In the genomic region with DNA sequence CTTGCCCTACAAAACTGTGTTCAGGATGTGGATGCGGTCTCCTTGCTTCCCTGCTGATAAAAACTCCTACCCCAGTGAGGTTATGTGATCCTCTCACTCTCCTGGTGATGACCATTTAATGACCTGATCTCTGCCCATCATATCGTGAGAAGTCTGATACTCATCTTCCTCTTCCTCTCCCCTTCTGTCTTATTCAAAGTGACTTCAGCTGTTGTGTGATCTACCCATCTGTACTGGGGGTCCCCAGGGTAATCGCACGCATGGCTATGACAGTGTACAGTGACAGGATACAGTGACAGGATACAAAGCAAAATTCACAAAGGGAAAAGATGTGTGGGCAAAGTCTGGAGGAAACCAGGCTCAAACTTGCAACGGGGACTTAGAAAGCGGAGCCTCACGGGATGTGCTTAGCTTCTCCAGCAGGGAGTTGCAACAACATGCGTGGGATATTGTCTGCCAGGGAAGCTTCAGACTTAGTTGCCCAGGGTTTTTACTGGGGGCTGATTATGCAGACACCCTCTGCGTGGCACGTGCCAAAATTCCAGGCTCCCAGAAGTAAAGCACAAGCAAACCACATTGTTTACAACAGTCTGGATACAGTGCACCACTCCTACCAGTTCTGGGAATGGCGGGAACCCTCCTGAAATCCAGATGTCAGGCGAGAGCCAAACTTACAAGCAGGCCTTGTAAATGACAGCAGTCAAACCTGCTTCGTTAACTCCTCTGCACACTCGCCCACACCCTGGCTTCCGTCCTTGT, we compare ENCODE assay signal across 2 cellular contexts.
A peak's percentile ranks its signal among the peaks of the same experiment; 100 is the strongest.
TF ChIP-seq lines count a peak whose summit lies in the region.

No MANE protein-coding gene starts in this region.

TF ChIP-seq in IMR-90, 13 proteins besides CTCF, POLR2A, EP300 and RAD21 (continued from another document):
- TF ChIP-seq MXI1 (IDR thresholded peaks at IDR 0.05; ENCODE audit: borderline replicate concordance, low read depth, low read length) (0 out of 2 replicates have a peak, but pooled peaks have one; percentile 42), CHD1 (IDR thresholded peaks at IDR 0.05; ENCODE audit: low read depth, low read length) (no peak), BHLHE40 (IDR thresholded peaks at IDR 0.05; ENCODE audit: low read depth, low read length) (peak; percentile 99), FOS (IDR thresholded peaks at IDR 0.05; ENCODE audit: low read depth, low read length) (no peak), NFE2L2 (IDR thresholded peaks at IDR 0.05; ENCODE audit: low read depth, low read length) (no peak), RCOR1 (IDR thresholded peaks at IDR 0.05; ENCODE audit: insufficient replicate concordance, low read length) (no peak), MAZ (IDR thresholded peaks at IDR 0.05; ENCODE audit: borderline replicate concordance, low read depth, low read length) (no peak), ELK1 (IDR thresholded peaks at IDR 0.05; ENCODE audit: borderline replicate concordance, low read depth, low read length) (no peak)
- TF ChIP-seq, protein P1, sequence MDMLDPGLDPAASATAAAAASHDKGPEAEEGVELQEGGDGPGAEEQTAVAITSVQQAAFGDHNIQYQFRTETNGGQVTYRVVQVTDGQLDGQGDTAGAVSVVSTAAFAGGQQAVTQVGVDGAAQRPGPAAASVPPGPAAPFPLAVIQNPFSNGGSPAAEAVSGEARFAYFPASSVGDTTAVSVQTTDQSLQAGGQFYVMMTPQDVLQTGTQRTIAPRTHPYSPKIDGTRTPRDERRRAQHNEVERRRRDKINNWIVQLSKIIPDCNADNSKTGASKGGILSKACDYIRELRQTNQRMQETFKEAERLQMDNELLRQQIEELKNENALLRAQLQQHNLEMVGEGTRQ (IDR thresholded peaks at IDR 0.05; ENCODE audit: low read depth, low read length) = peak; percentile 62; the same call in 1 of the 2 replicates
TF ChIP-seq in IMR-90: peak in this region for 4.

TF ChIP-seq in neural cell, 6 proteins besides CTCF, POLR2A, EP300 and RAD21 (continued from another document):
- TF ChIP-seq POLR2AphosphoS5 (IDR thresholded peaks at IDR 0.05) (no peak), REST (IDR thresholded peaks at IDR 0.05; ENCODE audit: borderline replicate concordance) (no peak), TAF1 (IDR thresholded peaks at IDR 0.05; ENCODE audit: low read depth) (no peak)
TF ChIP-seq in neural cell: peak in this region for 0.
